Comparison of ENCODE assay signal across 18 cellular contexts in genomic region chr16:80517846-80518245, GRCh38. TPM values are rescaled to one million over a fixed set of nuclear protein-coding genes. Genes with fewer than 3 reads are reported as not detected.
A peak's percentile ranks its signal among the peaks of the same experiment; 100 is the strongest.
DNase-seq lines count a peak whose midpoint lies in the region; ATAC-seq, FAIRE-seq and TF ChIP-seq lines count a peak whose summit lies in the region.
"Had no signal": no experiment of that assay in that cellular context is flagged by ENCODE, and none has a peak within 500 bp of the region (broad histone marks: within the 10 kb centered on the region; RNA-seq: fewer than 3 reads in every experiment).

No MANE protein-coding gene starts in this region.

- no peaks in the 10 kb centered on the region for H3K36me3 ChIP-seq in MM.1S (replicated peaks; ENCODE audit: insufficient read depth, low read length)
- H3K36me3 ChIP-seq in endothelial cell of umbilical vein (ENCODE audit: control insufficient read depth in 2 of 2, extremely low read depth in 1 of 2, insufficient read depth in 2 of 2, low read length in 2 of 2), result no peaks in the 10 kb centered on the region
- H3K36me3 ChIP-seq: BE2C had no signal

- H3K27me3 ChIP-seq in MM.1S (replicated peaks; ENCODE audit: insufficient read depth, low read length), result no peaks in the 10 kb centered on the region
- peaks cover 0 to 3% of the 10 kb centered on the region in 2 experiments for H3K27me3 ChIP-seq in endothelial cell of umbilical vein (ENCODE audit: control insufficient read depth in 2 of 2, insufficient read depth in 2 of 2, low read length in 2 of 2)
- H3K27me3 ChIP-seq: BE2C had no signal

- H3K4me2 ChIP-seq in MM.1S (ENCODE audit: low read depth, low read length) (peak overlapping the region; percentile 68), endothelial cell of umbilical vein (ENCODE audit: insufficient read depth, low read length) (no peak overlapping the region)
- H3K4me2 ChIP-seq: A549 had no signal

- H3K4me3 ChIP-seq in MM.1S (ENCODE audit: low read length) (peak overlapping the region; percentile 46), endothelial cell of umbilical vein (replicated peaks in 1 of 3; ENCODE audit: insufficient read depth in 1 of 3, low read depth in 1 of 3, low read length in 3 of 3) (no peak overlapping the region)
- H3K4me3 ChIP-seq: A549 had no signal

- H3K36me3 Mint-ChIP-seq in activated T-cell treated with anti-CD3 and anti-CD28 coated beads, Interleukin-2, amount 50 U/mL, for 72 hours (ENCODE audit: insufficient read depth in 2 of 2), result no peaks in the 10 kb centered on the region
- H3K36me3 Mint-ChIP-seq in activated T-helper 1 cell treated with anti-CD3 and anti-CD28 coated beads, Interleukin-12 subunit alpha, Interleukin-12 subunit beta, Interleukin-2, Interleukin-4 antibody, amounts not matched to agents 30 ng/mL and 10 ng/mL and 1 ng/mL, durations not matched to agents 14 hours and 24 hours and 36 hours (ENCODE audit: low read depth), result no peaks in the 10 kb centered on the region
- H3K36me3 Mint-ChIP-seq: CD8-positive, alpha-beta memory T cell had no signal

- no peak for TF ChIP-seq POLR2A in endothelial cell of umbilical vein (IDR thresholded peaks at IDR 0.05; ENCODE audit: low read depth, low read length)

- dilution Hi-C loops in endothelial cell of umbilical vein (cut with MboI; ENCODE audit: extremely low pct_ligation_motif_present, low sequenced_read_pairs), result no loop called here

- H3K27ac Mint-ChIP-seq in activated T-cell treated with anti-CD3 and anti-CD28 coated beads, Interleukin-2, amount 50 U/mL, for 72 hours, result no peak overlapping the region
- H3K27ac Mint-ChIP-seq in activated T-helper 1 cell treated with anti-CD3 and anti-CD28 coated beads, Interleukin-12 subunit alpha, Interleukin-12 subunit beta, Interleukin-2, Interleukin-4 antibody, amounts not matched to agents 30 ng/mL and 10 ng/mL and 1 ng/mL, durations not matched to agents 14 hours and 24 hours and 36 hours, result no peak overlapping the region
- H3K27ac Mint-ChIP-seq: HFFc6 had no signal

- H2AFZ ChIP-seq in MM.1S (ENCODE audit: low read length) (no peak overlapping the region), endothelial cell of umbilical vein (ENCODE audit: low read depth, low read length) (no peak overlapping the region)

- CTCF ChIA-PET in endothelial cell of umbilical vein (lab: Charles Lee), result interaction anchor here (1.2 to 5.3 kb wide), 2 partner anchors 9 to 51 kb away, joined by 3 to 28 read pairs; no protein-coding TSS in a partner anchor

- H3K9me1 ChIP-seq in endothelial cell of umbilical vein (replicated peaks; ENCODE audit: control insufficient read depth, extremely low read depth, insufficient read depth, low read length), result no peaks in the 10 kb centered on the region

- TF ChIP-seq CTCF in MM.1S (IDR thresholded peaks at IDR 0.05; ENCODE audit: low read length) (no peak), endothelial cell of umbilical vein (IDR thresholded peaks at IDR 0.05; ENCODE audit: extremely low read depth in 1 of 2, insufficient read depth in 1 of 2, low read depth in 1 of 2, low read length in 2 of 2) (no peak)

- ATAC-seq in activated T-cell treated with anti-CD3 and anti-CD28 coated beads, Interleukin-2, amount 50 U/mL, for 72 hours (replicated peaks in 1 of 2), result peak; percentile 67 to 76
- peak; percentile 65 for ATAC-seq in stimulated activated naive CD8-positive, alpha-beta T cell treated with anti-CD3 and anti-CD28 coated beads, Interleukin-15, Interleukin-2, amounts not matched to agents 100 U/mL and 50 U/mL, for 24 hours
- ATAC-seq in HG02885 (IDR thresholded peaks at IDR 0.05; ENCODE audit: poor library complexity, unreplicated experiment), result no peak
- ATAC-seq: A549 had no signal

- peaks cover 9% of the 10 kb centered on the region; the same call in 1 of the 2 replicates for H3F3A ChIP-seq in MM.1S (ENCODE audit: insufficient read depth, low read length)

- POLR2A ChIA-PET in endothelial cell of umbilical vein (lab: Charles Lee), result no interaction called here

- FAIRE-seq in endothelial cell of umbilical vein (lab: Jason Lieb, UNC), result no peak
- FAIRE-seq: A549, GM19239 had no signal

- H3K4me1 Mint-ChIP-seq in activated T-cell treated with anti-CD3 and anti-CD28 coated beads, Interleukin-2, amount 50 U/mL, for 72 hours (ENCODE audit: low read depth), result peaks cover 24% of the 10 kb centered on the region
- peaks cover 21% of the 10 kb centered on the region for H3K4me1 Mint-ChIP-seq in activated T-helper 1 cell treated with anti-CD3 and anti-CD28 coated beads, Interleukin-12 subunit alpha, Interleukin-12 subunit beta, Interleukin-2, Interleukin-4 antibody, amounts not matched to agents 30 ng/mL and 10 ng/mL and 1 ng/mL, durations not matched to agents 14 hours and 24 hours and 36 hours (ENCODE audit: low read depth)

- peaks cover 23% of the 10 kb centered on the region for H3K27me3 Mint-ChIP-seq in activated T-cell treated with anti-CD3 and anti-CD28 coated beads, Interleukin-2, amount 50 U/mL, for 72 hours (ENCODE audit: low read depth)
- peaks cover 6% of the 10 kb centered on the region for H3K27me3 Mint-ChIP-seq in activated T-helper 1 cell treated with anti-CD3 and anti-CD28 coated beads, Interleukin-12 subunit alpha, Interleukin-12 subunit beta, Interleukin-2, Interleukin-4 antibody, amounts not matched to agents 30 ng/mL and 10 ng/mL and 1 ng/mL, durations not matched to agents 14 hours and 24 hours and 36 hours (ENCODE audit: insufficient read depth)

- H3K9ac ChIP-seq in MM.1S (ENCODE audit: low read length) (peak overlapping the region; percentile 28; the same call in 1 of the 2 replicates), endothelial cell of umbilical vein (replicated peaks; ENCODE audit: extremely low read depth, insufficient read depth, low read length) (no peak overlapping the region)

- H3K9me2 ChIP-seq in MM.1S (replicated peaks; ENCODE audit: insufficient read depth, low read length), result no peaks in the 10 kb centered on the region

- H4K20me1 ChIP-seq in MM.1S (ENCODE audit: insufficient read depth, low read length), result no peaks in the 10 kb centered on the region
- H4K20me1 ChIP-seq in endothelial cell of umbilical vein (replicated peaks; ENCODE audit: control insufficient read depth, extremely low read depth, insufficient read depth, low read length), result no peaks in the 10 kb centered on the region

- H3K9me3 Mint-ChIP-seq in activated T-cell treated with anti-CD3 and anti-CD28 coated beads, Interleukin-2, amount 50 U/mL, for 72 hours, result no peaks in the 10 kb centered on the region
- no peaks in the 10 kb centered on the region for H3K9me3 Mint-ChIP-seq in activated T-helper 1 cell treated with anti-CD3 and anti-CD28 coated beads, Interleukin-12 subunit alpha, Interleukin-12 subunit beta, Interleukin-2, Interleukin-4 antibody, amounts not matched to agents 30 ng/mL and 10 ng/mL and 1 ng/mL, durations not matched to agents 14 hours and 24 hours and 36 hours
- H3K9me3 Mint-ChIP-seq: CD8-positive, alpha-beta memory T cell; HFFc6 had no signal

- intact Hi-C loops in endothelial cell of umbilical vein (cut with micrococcal nuclease), result no loop called here
- intact Hi-C loops in activated T-helper 1 cell treated with anti-CD3 and anti-CD28 coated beads, Interleukin-12 subunit alpha, Interleukin-12 subunit beta, Interleukin-2, Interleukin-4 antibody, amounts not matched to agents 30 ng/mL and 10 ng/mL and 1 ng/mL, durations not matched to agents 14 hours and 24 hours and 36 hours (cut with micrococcal nuclease), result loop anchor here (2.0 to 5.0 kb wide), 2 partner anchors 321 to 1201 kb away; no protein-coding TSS in a partner anchor

- no peak for DNase-seq in activated T-cell treated with anti-CD3 and anti-CD28 coated beads, Interleukin-2, amount 50 U/mL, for 72 hours
- DNase-seq in activated T-cell treated with anti-CD3 and anti-CD28 coated beads for 4 hours (no peak), MM.1S (no peak), endothelial cell of umbilical vein (ENCODE audit: low read depth, low spot score) (no peak)
- no peak for DNase-seq in stimulated activated naive CD8-positive, alpha-beta T cell treated with anti-CD3 and anti-CD28 coated beads, Interleukin-15, Interleukin-2, amounts not matched to agents 100 U/mL and 50 U/mL, for 24 hours
- DNase-seq in effector CD4-positive, alpha-beta T cell, result no peak
- DNase-seq in activated T-helper 1 cell treated with anti-CD3 and anti-CD28 coated beads, Interleukin-12 subunit alpha, Interleukin-12 subunit beta, Interleukin-2, Interleukin-4 antibody, amounts not matched to agents 30 ng/mL and 10 ng/mL and 1 ng/mL, durations not matched to agents 14 hours and 24 hours and 36 hours (ENCODE audit: low spot score), result no peak
- DNase-seq: BE2C, Caco-2, DND-41, GDM1, HCEC 1CT, HFFc6 had no signal

- H3K27ac ChIP-seq in MM.1S (ENCODE audit: low read length), result peak overlapping the region; percentile 84; the same call in 1 of the 2 replicates
- H3K27ac ChIP-seq in endothelial cell of umbilical vein (ENCODE audit: insufficient read depth, low read depth, low read length), result no peak overlapping the region
- H3K27ac ChIP-seq: A549, HL-60 had no signal

- H3K4me3 Mint-ChIP-seq in activated T-cell treated with anti-CD3 and anti-CD28 coated beads, Interleukin-2, amount 50 U/mL, for 72 hours, result no peak overlapping the region
- H3K4me3 Mint-ChIP-seq in activated T-helper 1 cell treated with anti-CD3 and anti-CD28 coated beads, Interleukin-12 subunit alpha, Interleukin-12 subunit beta, Interleukin-2, Interleukin-4 antibody, amounts not matched to agents 30 ng/mL and 10 ng/mL and 1 ng/mL, durations not matched to agents 14 hours and 24 hours and 36 hours, result no peak overlapping the region
- H3K4me3 Mint-ChIP-seq: HFFc6 had no signal

- H3K79me2 ChIP-seq in MM.1S (ENCODE audit: low read length) (no peaks in the 10 kb centered on the region), endothelial cell of umbilical vein (ENCODE audit: control insufficient read depth, insufficient read depth, low read length) (no peaks in the 10 kb centered on the region)

- H3K4me1 ChIP-seq in MM.1S (ENCODE audit: low read length) (peaks cover 9% of the 10 kb centered on the region; the same call in 1 of the 2 replicates), endothelial cell of umbilical vein (ENCODE audit: control insufficient read depth, extremely low read depth, insufficient read depth, low read length) (no peaks in the 10 kb centered on the region)
- H3K4me1 ChIP-seq: A549, BE2C, Caco-2 had no signal

- BruUV-seq in endothelial cell of umbilical vein (replicated peaks; lab: Mats Ljungman, UMichigan), result no TSS peak

- H3K9me3 ChIP-seq in MM.1S (replicated peaks; ENCODE audit: insufficient read depth, low read length) (no peaks in the 10 kb centered on the region), endothelial cell of umbilical vein (replicated peaks; ENCODE audit: control insufficient read depth, insufficient read depth, low read length) (no peaks in the 10 kb centered on the region)
- H3K9me3 ChIP-seq: A549, BE2C, Caco-2 had no signal

RNA-seq across cellular contexts. Expression of gene DYNLRB2, which starts 22.9 kb away (rescaled TPM):
- total RNA-seq in activated T-cell treated with anti-CD3 and anti-CD28 coated beads, Interleukin-2, amount 50 U/mL, for 72 hours, result 1 to 10 TPM in 1 of 2 donors, not detected in 1; 1.5 TPM
- not detected in 2 replicates for total RNA-seq in endothelial cell of umbilical vein
- polyA plus RNA-seq in endothelial cell of umbilical vein, result not detected in 2 replicates
- polyA plus RNA-seq in endothelial cell of umbilical vein (2011; cell fraction: cytosol; rRNA removed), result not detected in 2 replicates
- polyA plus RNA-seq in endothelial cell of umbilical vein (2011; cell fraction: nucleus; rRNA removed), result not detected in 2 replicates
- polyA plus RNA-seq in endothelial cell of umbilical vein (2012), result not detected in 2 replicates
- polyA minus RNA-seq in endothelial cell of umbilical vein, result not detected in 2 replicates
- polyA minus RNA-seq in endothelial cell of umbilical vein (2011; cell fraction: cytosol; rRNA and poly(A)+ RNA removed), result not detected
- not detected in 2 replicates for polyA minus RNA-seq in endothelial cell of umbilical vein (2011; cell fraction: nucleus; rRNA and poly(A)+ RNA removed)
- total RNA-seq in activated T-helper 1 cell treated with anti-CD3 and anti-CD28 coated beads, Interleukin-12 subunit alpha, Interleukin-12 subunit beta, Interleukin-2, Interleukin-4 antibody, amounts not matched to agents 30 ng/mL and 10 ng/mL and 1 ng/mL, durations not matched to agents 14 hours and 24 hours and 36 hours, result not detected in 2 replicates
- total RNA-seq: Caco-2 had no signal
- polyA plus RNA-seq: A549 had no signal
